In the genomic region with DNA sequence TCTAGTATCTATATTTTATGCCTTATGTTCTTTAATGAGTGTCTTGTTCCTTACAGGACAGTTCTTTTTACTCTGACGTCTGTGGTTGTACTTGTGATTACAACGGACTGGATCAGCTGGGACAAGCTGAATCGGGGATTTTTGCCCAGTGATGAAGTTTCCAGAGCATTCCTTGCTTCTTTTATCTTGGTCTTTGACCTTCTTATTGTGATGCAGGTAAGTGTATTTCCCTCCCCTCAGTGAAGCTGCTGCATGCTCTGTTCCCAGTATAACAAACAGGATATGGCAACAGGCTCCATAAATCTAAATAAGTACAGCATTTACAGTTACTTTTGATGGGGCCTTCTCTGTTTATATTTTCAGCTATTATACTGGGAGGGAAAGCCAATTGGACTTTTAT, we compare ENCODE assay signal across 15 cellular contexts.
DNase-seq lines count a peak whose midpoint lies in the region; ATAC-seq, FAIRE-seq and TF ChIP-seq lines count a peak whose summit lies in the region.
"Had no signal": no experiment of that assay in that cellular context is flagged by ENCODE, and none has a peak within 500 bp of the region (broad histone marks: within the 10 kb centered on the region; RNA-seq: fewer than 3 reads in every experiment).

No MANE protein-coding gene starts in this region.

- H3K27me3 Mint-ChIP-seq in WTC11 (ENCODE audit: low read depth), result no peaks in the 10 kb centered on the region
- H3K27me3 Mint-ChIP-seq: CD8-positive, alpha-beta memory T cell had no signal

- no peak overlapping the region for H2BK12ac ChIP-seq in neuronal stem cell (ENCODE audit: low read length)

- no peaks in the 10 kb centered on the region for H3K4me1 ChIP-seq in neuronal stem cell (ENCODE audit: control insufficient read depth in 2 of 2, insufficient read depth in 1 of 2, low read depth in 1 of 2, low read length in 2 of 2)
- no peaks in the 10 kb centered on the region for H3K4me1 ChIP-seq in pancreas
- H3K4me1 ChIP-seq: BLaER1 had no signal

- no CpG with 5 or more reads among the region's 3 CpGs for WGBS in neuronal stem cell (ENCODE audit: extremely low coverage in 2 of 2, insufficient read length in 2 of 2, insufficient replicate concordance in 1 of 2), 2 donors
- 82 to 84% methylated on average over 3 of the region's 3 CpGs for WGBS in pancreas, 2 donors

- H3K27me3 ChIP-seq in H7 (ENCODE audit: control insufficient read depth, insufficient read depth, low read length), result no peaks in the 10 kb centered on the region
- H3K27me3 ChIP-seq in neuronal stem cell (ENCODE audit: control insufficient read depth in 3 of 3, insufficient read depth in 3 of 3, low read depth in 1 of 3, low read length in 3 of 3), result no peaks in the 10 kb centered on the region
- no peaks in the 10 kb centered on the region for H3K27me3 ChIP-seq in pancreas
- H3K27me3 ChIP-seq: BLaER1 had no signal

- H2BK5ac ChIP-seq in neuronal stem cell (ENCODE audit: low read length), result no peak overlapping the region

- intact Hi-C loops in pancreas (cut with DNase I), result no loop called here

- H3K27ac ChIP-seq in neuronal stem cell (replicated peaks; ENCODE audit: low read length) (no peak overlapping the region), pancreas (no peak overlapping the region), RWPE1 (no peak overlapping the region)
- H3K27ac ChIP-seq: BLaER1 had no signal

- H3K9ac ChIP-seq in neuronal stem cell (ENCODE audit: low read depth, low read length, poor library complexity), result no peak overlapping the region
- H3K9ac ChIP-seq: BLaER1 had no signal

- DNase-seq in H7 (peak; percentile 2), WTC11 (ENCODE audit: low spot score) (no peak), iPS DF 4.7 (ENCODE audit: extremely low read depth, low spot score) (peak; percentile 33), neuronal stem cell (ENCODE audit: low spot score) (no peak), NCI-H187 (lab: John Stamatoyannopoulos, UW) (no peak), pancreas (no peak), RWPE1 (ENCODE audit: low spot score) (no peak)
- DNase-seq: 8988T; AML-193; Caco-2; CD8-positive, alpha-beta memory T cell; GF-D8 had no signal

- FAIRE-seq in pancreas (lab: Jason Lieb, UNC), result no peak
- FAIRE-seq: GM19239, H54 had no signal

- no peak overlapping the region for H2BK15ac ChIP-seq in neuronal stem cell (ENCODE audit: low read length)

- peaks cover 16% of the 10 kb centered on the region for H3K4me1 Mint-ChIP-seq in WTC11
- H3K4me1 Mint-ChIP-seq: CD8-positive, alpha-beta memory T cell had no signal

- POLR2A ChIA-PET in WTC11 (lab: Charles Lee) (no interaction called here), RWPE1 (lab: Yijun Ruan, JAX; ENCODE audit: low non-redundant PET) (no interaction called here)

- H3K4me3 ChIP-seq in H7 (ENCODE audit: insufficient read depth, low read depth, low read length) (no peak overlapping the region), neuronal stem cell (ENCODE audit: low read length in 2 of 2) (no peak overlapping the region), pancreas (no peak overlapping the region)
- H3K4me3 ChIP-seq: BLaER1 had no signal

- H3K14ac ChIP-seq in neuronal stem cell (ENCODE audit: low read length), result no peak overlapping the region

- H2BK120ac ChIP-seq in neuronal stem cell (ENCODE audit: low read depth, low read length), result no peak overlapping the region

- H3K36me3 ChIP-seq in H7 (replicated peaks; ENCODE audit: control insufficient read depth, insufficient read depth, low read length) (no peaks in the 10 kb centered on the region), neuronal stem cell (replicated peaks in 1 of 2; ENCODE audit: control insufficient read depth in 2 of 2, insufficient read depth in 2 of 2, low read length in 2 of 2) (no peaks in the 10 kb centered on the region), pancreas (no peaks in the 10 kb centered on the region)
- H3K36me3 ChIP-seq: BLaER1 had no signal

- TF ChIP-seq CTCF in WTC11 (IDR thresholded peaks at IDR 0.05) (no peak), pancreas (IDR thresholded peaks at IDR 0.05) (no peak), RWPE1 (conservative IDR thresholded peaks at IDR 0.05; ENCODE audit: low read depth) (no peak)

- H4K8ac ChIP-seq in neuronal stem cell (ENCODE audit: low read depth, low read length), result no peak overlapping the region

- H3K9me3 Mint-ChIP-seq in WTC11, result peaks cover 12% of the 10 kb centered on the region

- no peak overlapping the region for H3K23ac ChIP-seq in neuronal stem cell (ENCODE audit: low read depth, low read length, poor library complexity)

- no peak overlapping the region for H2AK5ac ChIP-seq in neuronal stem cell (ENCODE audit: low read depth, low read length)

- no peak overlapping the region for H3K4me2 ChIP-seq in neuronal stem cell (ENCODE audit: insufficient read depth, low read length, poor library complexity, severe bottlenecking)
- H3K4me2 ChIP-seq: BLaER1 had no signal

- no peaks in the 10 kb centered on the region; the same call in 1 of the 2 replicates for H3K36me3 Mint-ChIP-seq in WTC11

- no peak overlapping the region for H3K4ac ChIP-seq in neuronal stem cell (ENCODE audit: low read length)

- H3K79me1 ChIP-seq in neuronal stem cell (ENCODE audit: low read depth, low read length), result no peaks in the 10 kb centered on the region

- H4K91ac ChIP-seq in neuronal stem cell (ENCODE audit: low read depth, low read length, poor library complexity), result no peak overlapping the region

- H3K18ac ChIP-seq in neuronal stem cell (ENCODE audit: low read length), result no peak overlapping the region

- peak overlapping the region; percentile 48 for H2AFZ ChIP-seq in neuronal stem cell (ENCODE audit: low read length)

- H3K4me3 Mint-ChIP-seq in WTC11, result no peak overlapping the region
- H3K4me3 Mint-ChIP-seq: CD8-positive, alpha-beta memory T cell had no signal

- CTCF ChIA-PET in WTC11 (lab: Charles Lee) (interaction anchor here (1.0 kb wide), 1 partner anchor 284 kb away, joined by 3 read pairs; no protein-coding TSS in a partner anchor), RWPE1 (lab: Yijun Ruan, JAX) (no interaction called here)

- no peak overlapping the region; the same call in 1 of the 2 replicates for H3K27ac Mint-ChIP-seq in WTC11
- H3K27ac Mint-ChIP-seq: CD8-positive, alpha-beta memory T cell had no signal

- H3K9me3 ChIP-seq in neuronal stem cell (replicated peaks in 1 of 2; ENCODE audit: control insufficient read depth in 2 of 2, insufficient read depth in 1 of 2, low read depth in 1 of 2, low read length in 2 of 2), result peaks cover 3% of the 10 kb centered on the region in 2 donors
- H3K9me3 ChIP-seq in pancreas, result no peaks in the 10 kb centered on the region
- H3K9me3 ChIP-seq: Caco-2 had no signal

- ATAC-seq in WTC11, result peak; percentile 89
- no peak for ATAC-seq in pancreas

TF ChIP-seq in WTC11, 78 proteins besides CTCF, POLR2A, EP300 and RAD21:
- no peak for TF ChIP-seq ETV6 (CRISPR knock-in tag; IDR thresholded peaks at IDR 0.05)

Comparison
In these comparisons a context has a peak if more than half of its experiments do, and no peak if none do; other contexts are left out.
1. DNase-seq: peak in H7 (single experiment) and iPS DF 4.7 (single experiment); none in WTC11 (single experiment), neuronal stem cell (single experiment), NCI-H187 (0 of 2), pancreas (0 of 6) and RWPE1 (single experiment).